Comparison of ENCODE assay signal across 9 cellular contexts in genomic region chr11:7311903-7312302, GRCh38.
"Had no signal": no experiment of that assay in that cellular context is flagged by ENCODE, and none has a peak within 500 bp of the region (broad histone marks: within the 10 kb centered on the region; RNA-seq: fewer than 3 reads in every experiment).

No MANE protein-coding gene starts in this region.

- H3K9me3 ChIP-seq: HAP-1 had no signal

- H3K4me3 ChIP-seq: GM23248, HAP-1 had no signal

- ATAC-seq: HCT116, HepG2 had no signal

- H3K27ac Mint-ChIP-seq: HFFc6, IgD-negative memory B cell had no signal

- H3K4me3 Mint-ChIP-seq: HFFc6, IgD-negative memory B cell had no signal

- DNase-seq: GM23248, GOT3, H7, HFFc6 had no signal

- H3K27ac ChIP-seq: GM23248, HL-60 had no signal

- H3K36me3 Mint-ChIP-seq: IgD-negative memory B cell had no signal

- H3K36me3 ChIP-seq: HAP-1 had no signal
